In genomic region chr5:18197734-18198133, GRCh38 we compare ENCODE assay signal across 9 cellular contexts.
"Had no signal": no experiment of that assay in that cellular context is flagged by ENCODE, and none has a peak within 500 bp of the region (broad histone marks: within the 10 kb centered on the region; RNA-seq: fewer than 3 reads in every experiment).

No MANE protein-coding gene starts in this region.

- H3K36me3 Mint-ChIP-seq: IgD-negative memory B cell had no signal

- H3K27ac ChIP-seq: GM23248, HL-60 had no signal

- H3K4me3 Mint-ChIP-seq: H9, HFFc6, IgD-negative memory B cell had no signal

- DNase-seq: GM23248, H9, HCEC 1CT, HFFc6 had no signal

- FAIRE-seq: H1, H54, HepG2 had no signal

- ATAC-seq: HepG2 had no signal

- H3K27ac Mint-ChIP-seq: H9, HFFc6, IgD-negative memory B cell had no signal

- H3K27me3 Mint-ChIP-seq: IgD-negative memory B cell had no signal

- H3K4me3 ChIP-seq: GM23248 had no signal
